In the genomic region with DNA sequence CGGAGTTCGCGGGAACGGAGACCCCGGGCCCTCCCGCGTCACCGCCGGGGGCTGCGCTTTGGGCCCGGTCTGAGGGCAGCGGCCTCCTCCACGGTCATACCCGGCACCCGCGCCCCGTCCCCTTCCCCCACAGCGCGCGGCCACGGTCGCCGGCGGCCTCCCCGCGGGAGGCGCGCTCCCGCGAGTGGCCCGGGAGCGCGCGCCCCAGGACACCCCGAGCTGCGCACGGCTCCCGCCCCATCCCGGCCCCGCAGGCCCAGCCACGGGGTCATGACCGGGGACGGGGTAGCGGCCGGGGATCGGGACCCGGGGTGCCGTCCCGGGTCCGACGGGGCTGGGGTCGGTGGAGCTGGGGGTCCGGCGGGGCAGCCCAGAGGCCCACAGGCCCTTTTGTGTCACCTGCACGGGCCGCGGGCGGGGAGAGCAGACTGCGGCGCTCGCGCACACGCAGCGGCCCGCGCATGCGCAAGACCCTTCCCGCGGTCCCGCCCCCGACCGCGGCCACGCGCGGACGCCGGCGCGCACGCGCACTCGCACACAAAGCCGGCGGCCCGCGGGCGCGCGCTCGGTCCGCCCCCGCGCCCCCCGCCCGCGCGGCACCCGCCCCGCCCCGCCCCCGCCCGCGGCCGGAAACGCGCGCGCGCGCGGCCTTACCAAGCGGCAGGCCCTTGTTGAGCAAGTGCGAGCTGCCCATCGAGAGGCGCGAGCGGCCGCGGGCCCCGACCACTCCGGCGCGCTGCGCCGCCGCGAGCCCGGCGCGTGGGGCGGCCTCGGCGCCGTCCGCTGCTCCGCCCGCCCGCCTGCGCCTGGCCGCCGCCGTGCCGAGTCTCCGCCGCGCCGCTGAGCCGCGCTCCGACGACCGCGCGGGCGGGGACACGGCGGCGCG, we compare ENCODE assay signal across 1 cellular context.
TF ChIP-seq lines count a peak whose summit lies in the region.

Gene CTBP1 (minus strand): TSS at position 869 of the 886 bp plus-strand sequence. CDS start 7,799 bp downstream, outside the sequence.

TF ChIP-seq in K562, 482 proteins besides CTCF, POLR2A, EP300 and RAD21 (continued from another document and continues in another):
- TF ChIP-seq, protein P1, sequence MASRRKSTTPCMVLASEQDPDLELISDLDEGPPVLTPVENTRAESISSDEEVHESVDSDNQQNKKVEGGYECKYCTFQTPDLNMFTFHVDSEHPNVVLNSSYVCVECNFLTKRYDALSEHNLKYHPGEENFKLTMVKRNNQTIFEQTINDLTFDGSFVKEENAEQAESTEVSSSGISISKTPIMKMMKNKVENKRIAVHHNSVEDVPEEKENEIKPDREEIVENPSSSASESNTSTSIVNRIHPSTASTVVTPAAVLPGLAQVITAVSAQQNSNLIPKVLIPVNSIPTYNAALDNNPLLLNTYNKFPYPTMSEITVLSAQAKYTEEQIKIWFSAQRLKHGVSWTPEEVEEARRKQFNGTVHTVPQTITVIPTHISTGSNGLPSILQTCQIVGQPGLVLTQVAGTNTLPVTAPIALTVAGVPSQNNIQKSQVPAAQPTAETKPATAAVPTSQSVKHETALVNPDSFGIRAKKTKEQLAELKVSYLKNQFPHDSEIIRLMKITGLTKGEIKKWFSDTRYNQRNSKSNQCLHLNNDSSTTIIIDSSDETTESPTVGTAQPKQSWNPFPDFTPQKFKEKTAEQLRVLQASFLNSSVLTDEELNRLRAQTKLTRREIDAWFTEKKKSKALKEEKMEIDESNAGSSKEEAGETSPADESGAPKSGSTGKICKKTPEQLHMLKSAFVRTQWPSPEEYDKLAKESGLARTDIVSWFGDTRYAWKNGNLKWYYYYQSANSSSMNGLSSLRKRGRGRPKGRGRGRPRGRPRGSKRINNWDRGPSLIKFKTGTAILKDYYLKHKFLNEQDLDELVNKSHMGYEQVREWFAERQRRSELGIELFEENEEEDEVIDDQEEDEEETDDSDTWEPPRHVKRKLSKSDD (conservative IDR thresholded peaks at IDR 0.05; ENCODE audit: low read length), result no peak
- TF ChIP-seq JUND (IDR thresholded peaks at IDR 0.05; ENCODE audit: borderline replicate concordance, low read depth, low read length) (no peak), JUND (tag; IDR thresholded peaks at IDR 0.05; ENCODE audit: borderline replicate concordance, low read depth, low read length) (no peak), GABPB2 (CRISPR knock-in tag; conservative IDR thresholded peaks at IDR 0.05) (0 out of 2 replicates have a peak, but pooled peaks have one; percentile 8), ZKSCAN1 (IDR thresholded peaks at IDR 0.05; ENCODE audit: low read depth, low read length) (no peak), ZBTB40 (IDR thresholded peaks at IDR 0.05) (no peak), ZBTB40 (CRISPR knock-in tag; IDR thresholded peaks at IDR 0.05) (no peak), KAT7 (CRISPR knock-in tag; IDR thresholded peaks at IDR 0.05; ENCODE audit: borderline replicate concordance) (no peak), SLC30A9 (CRISPR knock-in tag; IDR thresholded peaks at IDR 0.05) (no peak), PTBP1 (IDR thresholded peaks at IDR 0.05; ENCODE audit: low read depth, low read length) (no peak), CBX2 (IDR thresholded peaks at IDR 0.05; ENCODE audit: insufficient read depth, low read length, poor library complexity, severe bottlenecking) (no peak), SAP30 (IDR thresholded peaks at IDR 0.05; ENCODE audit: borderline replicate concordance, insufficient read depth, low read depth, low read length, poor library complexity, severe bottlenecking) (peak; percentile 35), ZNF121 (CRISPR knock-in tag; conservative IDR thresholded peaks at IDR 0.05) (no peak), CUX1 (CRISPR knock-in tag; IDR thresholded peaks at IDR 0.05) (peak; percentile 71; the same call in 1 of the 2 replicates), ZFX (CRISPR knock-in tag; IDR thresholded peaks at IDR 0.05) (peak; percentile 72), NFE2L1 (tag; IDR thresholded peaks at IDR 0.05; ENCODE audit: borderline replicate concordance, low read depth) (no peak), SAFB (IDR thresholded peaks at IDR 0.05; ENCODE audit: borderline replicate concordance, low read depth, low read length) (peak; percentile 74; the same call in 1 of the 2 replicates), RBM15 (IDR thresholded peaks at IDR 0.05; ENCODE audit: insufficient read depth, low read length) (no peak), HLTF (IDR thresholded peaks at IDR 0.05) (no peak), KDM5B (IDR thresholded peaks at IDR 0.05; ENCODE audit: insufficient replicate concordance, low read depth, low read length) (peak; percentile 10), CSDE1 (IDR thresholded peaks at IDR 0.05) (no peak), TARDBP (IDR thresholded peaks at IDR 0.05) (no peak), ZBTB26 (CRISPR knock-in tag; IDR thresholded peaks at IDR 0.05) (no peak), ZFP36 (IDR thresholded peaks at IDR 0.05; ENCODE audit: low read depth, low read length, partially characterized antibody) (peak; percentile 22), SUPT5H (IDR thresholded peaks at IDR 0.05) (peak; percentile 53), ZEB2 (IDR thresholded peaks at IDR 0.05) (no peak), ELF2 (CRISPR knock-in tag; IDR thresholded peaks at IDR 0.05) (peak; percentile 50; the same call in 1 of the 2 replicates), NCOA2 (IDR thresholded peaks at IDR 0.05; ENCODE audit: partially characterized antibody in 2 of 2) (no peak)
- TF ChIP-seq, protein P2, sequence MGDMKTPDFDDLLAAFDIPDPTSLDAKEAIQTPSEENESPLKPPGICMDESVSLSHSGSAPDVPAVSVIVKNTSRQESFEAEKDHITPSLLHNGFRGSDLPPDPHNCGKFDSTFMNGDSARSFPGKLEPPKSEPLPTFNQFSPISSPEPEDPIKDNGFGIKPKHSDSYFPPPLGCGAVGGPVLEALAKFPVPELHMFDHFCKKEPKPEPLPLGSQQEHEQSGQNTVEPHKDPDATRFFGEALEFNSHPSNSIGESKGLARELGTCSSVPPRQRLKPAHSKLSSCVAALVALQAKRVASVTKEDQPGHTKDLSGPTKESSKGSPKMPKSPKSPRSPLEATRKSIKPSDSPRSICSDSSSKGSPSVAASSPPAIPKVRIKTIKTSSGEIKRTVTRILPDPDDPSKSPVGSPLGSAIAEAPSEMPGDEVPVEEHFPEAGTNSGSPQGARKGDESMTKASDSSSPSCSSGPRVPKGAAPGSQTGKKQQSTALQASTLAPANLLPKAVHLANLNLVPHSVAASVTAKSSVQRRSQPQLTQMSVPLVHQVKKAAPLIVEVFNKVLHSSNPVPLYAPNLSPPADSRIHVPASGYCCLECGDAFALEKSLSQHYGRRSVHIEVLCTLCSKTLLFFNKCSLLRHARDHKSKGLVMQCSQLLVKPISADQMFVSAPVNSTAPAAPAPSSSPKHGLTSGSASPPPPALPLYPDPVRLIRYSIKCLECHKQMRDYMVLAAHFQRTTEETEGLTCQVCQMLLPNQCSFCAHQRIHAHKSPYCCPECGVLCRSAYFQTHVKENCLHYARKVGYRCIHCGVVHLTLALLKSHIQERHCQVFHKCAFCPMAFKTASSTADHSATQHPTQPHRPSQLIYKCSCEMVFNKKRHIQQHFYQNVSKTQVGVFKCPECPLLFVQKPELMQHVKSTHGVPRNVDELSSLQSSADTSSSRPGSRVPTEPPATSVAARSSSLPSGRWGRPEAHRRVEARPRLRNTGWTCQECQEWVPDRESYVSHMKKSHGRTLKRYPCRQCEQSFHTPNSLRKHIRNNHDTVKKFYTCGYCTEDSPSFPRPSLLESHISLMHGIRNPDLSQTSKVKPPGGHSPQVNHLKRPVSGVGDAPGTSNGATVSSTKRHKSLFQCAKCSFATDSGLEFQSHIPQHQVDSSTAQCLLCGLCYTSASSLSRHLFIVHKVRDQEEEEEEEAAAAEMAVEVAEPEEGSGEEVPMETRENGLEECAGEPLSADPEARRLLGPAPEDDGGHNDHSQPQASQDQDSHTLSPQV (IDR thresholded peaks at IDR 0.05), result 0 out of 2 replicates have a peak, but pooled peaks have one; percentile 22
